1 cellular context compared by ENCODE assay signal in the genomic region with DNA sequence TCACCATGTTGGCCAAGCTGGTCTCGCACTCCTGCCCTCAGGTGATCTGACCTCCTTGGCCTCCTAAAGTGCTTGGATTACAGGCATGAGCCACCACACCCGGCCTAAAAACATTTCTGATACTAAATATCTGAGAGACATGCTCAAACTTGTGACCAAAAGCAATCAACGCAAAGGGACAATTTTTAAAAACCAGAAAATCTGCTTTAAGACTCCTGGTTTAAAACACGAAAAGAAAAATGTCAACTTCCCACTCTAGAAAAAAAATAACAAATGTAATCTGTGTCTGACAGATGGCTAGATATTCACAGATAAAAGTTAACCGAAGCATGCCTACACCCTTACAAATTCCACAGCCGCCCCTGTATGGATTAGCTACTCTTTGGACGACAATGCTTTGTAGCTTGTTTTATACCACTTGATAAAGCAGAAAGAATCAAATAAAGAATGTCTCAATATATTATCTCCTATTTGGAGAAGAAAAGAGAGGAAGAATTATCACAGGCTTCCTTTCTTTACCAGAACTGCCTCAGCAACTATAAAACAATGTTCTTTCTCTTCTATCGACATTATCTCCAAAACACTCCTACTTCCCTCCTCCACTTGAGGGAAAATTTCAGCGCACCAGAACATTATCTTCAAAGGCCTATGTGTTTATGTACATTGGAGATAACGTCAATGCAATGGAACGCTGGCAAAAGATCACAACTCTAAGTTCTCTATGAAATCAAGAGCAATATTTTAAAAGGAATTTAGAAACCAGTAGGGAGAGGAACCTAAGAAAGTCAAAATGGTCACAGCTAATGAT.
TF ChIP-seq lines count a peak whose summit lies in the region.

No MANE protein-coding gene starts in this region.

TF ChIP-seq in IMR-90, 13 proteins besides CTCF, POLR2A, EP300 and RAD21:
- no peak for TF ChIP-seq RFX5 (IDR thresholded peaks at IDR 0.05; ENCODE audit: low read depth, low read length)
- peak; percentile 36; the same call in 1 of the 2 replicates for TF ChIP-seq CEBPB (IDR thresholded peaks at IDR 0.05; ENCODE audit: low read depth, low read length)
